Comparison of ENCODE assay signal across 8 cellular contexts in genomic region chr10:86711957-86712708, GRCh38. TPM values are rescaled to one million over a fixed set of nuclear protein-coding genes. Genes with fewer than 3 reads are reported as not detected.
A peak's percentile ranks its signal among the peaks of the same experiment; 100 is the strongest.
DNase-seq lines count a peak whose midpoint lies in the region; ATAC-seq, FAIRE-seq and TF ChIP-seq lines count a peak whose summit lies in the region.

No MANE protein-coding gene starts in this region.

- no peaks in the 10 kb centered on the region for H3K9me3 Mint-ChIP-seq in CD4-positive, CD25-positive, alpha-beta regulatory T cell
- H3K9me3 Mint-ChIP-seq in brain, result no peaks in the 10 kb centered on the region
- no peaks in the 10 kb centered on the region for H3K9me3 Mint-ChIP-seq in stimulated activated effector memory CD8-positive, alpha-beta T cell treated with anti-CD3 and anti-CD28 coated beads, Interleukin-12 subunit alpha, Interleukin-12 subunit beta, amount 100 ng/mL, for 72 hours

- ATAC-seq in CD4-positive, CD25-positive, alpha-beta regulatory T cell (ENCODE audit: low read depth in 2 of 2), result peak in 1 of 2 donors; percentile 1
- ATAC-seq in GM18519 (IDR thresholded peaks at IDR 0.05; ENCODE audit: low FRiP score, unreplicated experiment), result peak; percentile 9
- ATAC-seq in HG02943 (IDR thresholded peaks at IDR 0.05; ENCODE audit: low read depth, unreplicated experiment), result peak; percentile 22
- ATAC-seq in stimulated activated effector memory CD8-positive, alpha-beta T cell treated with anti-CD3 and anti-CD28 coated beads, Interleukin-12 subunit alpha, Interleukin-12 subunit beta, amount 100 ng/mL, for 72 hours, result peak; percentile 9

- no peak for TF ChIP-seq CTCF in brain (conservative IDR thresholded peaks at IDR 0.05)
- TF ChIP-seq CTCF in keratinocyte (optimal IDR thresholded peaks at IDR 0.05 in 1 of 3, IDR thresholded peaks at IDR 0.05 in 1 of 3, conservative IDR thresholded peaks at IDR 0.05 in 1 of 3; ENCODE audit: extremely low read depth in 1 of 3, insufficient read depth in 2 of 3, low read length in 3 of 3), result no peak

- no peaks in the 10 kb centered on the region for H3K36me3 Mint-ChIP-seq in CD4-positive, CD25-positive, alpha-beta regulatory T cell
- no peaks in the 10 kb centered on the region for H3K36me3 Mint-ChIP-seq in brain
- peaks cover 14% of the 10 kb centered on the region for H3K36me3 Mint-ChIP-seq in stimulated activated effector memory CD8-positive, alpha-beta T cell treated with anti-CD3 and anti-CD28 coated beads, Interleukin-12 subunit alpha, Interleukin-12 subunit beta, amount 100 ng/mL, for 72 hours

- no peaks in the 10 kb centered on the region for H3K27me3 Mint-ChIP-seq in CD4-positive, CD25-positive, alpha-beta regulatory T cell
- peaks cover 6% of the 10 kb centered on the region for H3K27me3 Mint-ChIP-seq in brain

- peak overlapping the region; percentile 85 for H3K9ac ChIP-seq in keratinocyte (ENCODE audit: control insufficient read depth, extremely low read depth, insufficient read depth, low read length)

- H3K36me3 ChIP-seq in CD4-positive, CD25-positive, alpha-beta regulatory T cell (ENCODE audit: control insufficient read depth, insufficient read depth, low read length), result no peaks in the 10 kb centered on the region
- no peaks in the 10 kb centered on the region for H3K36me3 ChIP-seq in keratinocyte (ENCODE audit: control insufficient read depth in 2 of 2, extremely low read depth in 1 of 2, insufficient read depth in 2 of 2, low read length in 2 of 2)

- H3K9me3 ChIP-seq in CD4-positive, CD25-positive, alpha-beta regulatory T cell (ENCODE audit: control insufficient read depth in 2 of 2, low read length in 2 of 2), result no peaks in the 10 kb centered on the region
- H3K9me3 ChIP-seq in keratinocyte (ENCODE audit: control insufficient read depth, low read depth, low read length), result no peaks in the 10 kb centered on the region

- H3K27ac ChIP-seq in CD4-positive, CD25-positive, alpha-beta regulatory T cell (ENCODE audit: insufficient read depth, low read length, poor library complexity, severe bottlenecking), result peak overlapping the region; percentile 86
- H3K27ac ChIP-seq in keratinocyte (ENCODE audit: control insufficient read depth, insufficient read depth, low read length), result peak overlapping the region; percentile 68

- no peaks in the 10 kb centered on the region for H4K20me1 ChIP-seq in keratinocyte (ENCODE audit: control insufficient read depth, extremely low read depth, insufficient read depth, low read length)

- H3K27ac Mint-ChIP-seq in CD4-positive, CD25-positive, alpha-beta regulatory T cell, result peak overlapping the region; percentile 85 to 94 (median 91)
- peak overlapping the region; percentile 94 to 97 (median 95) for H3K27ac Mint-ChIP-seq in brain
- H3K27ac Mint-ChIP-seq in stimulated activated effector memory CD8-positive, alpha-beta T cell treated with anti-CD3 and anti-CD28 coated beads, Interleukin-12 subunit alpha, Interleukin-12 subunit beta, amount 100 ng/mL, for 72 hours, result peak overlapping the region; percentile 97

- H3K4me2 ChIP-seq in keratinocyte (ENCODE audit: control insufficient read depth, extremely low read depth, insufficient read depth, low read depth, low read length), result peak overlapping the region; percentile 79

- peak overlapping the region; percentile 62 for H3K4me3 ChIP-seq in CD4-positive, CD25-positive, alpha-beta regulatory T cell (ENCODE audit: low read depth, low read length)
- H3K4me3 ChIP-seq in keratinocyte (ENCODE audit: control insufficient read depth in 2 of 3, extremely low read depth in 1 of 3, insufficient read depth in 2 of 3, low read depth in 1 of 3, low read length in 3 of 3), result peak overlapping the region; percentile 53 to 76 (median 62)

- H2AFZ ChIP-seq in keratinocyte (ENCODE audit: control insufficient read depth, low read length), result peak overlapping the region; percentile 87

- FAIRE-seq in keratinocyte (lab: Jason Lieb, UNC) (no peak), frontal cortex (lab: Jason Lieb, UNC) (no peak)

- no peak for DNase-seq in CD4-positive, CD25-positive, alpha-beta regulatory T cell
- peak; percentile 9 for DNase-seq in NCI-H460 (ENCODE audit: extremely low read depth, low read depth)
- no peak for DNase-seq in keratinocyte (ENCODE audit: low read depth, low spot score)
- DNase-seq in stimulated activated effector memory CD8-positive, alpha-beta T cell treated with anti-CD3 and anti-CD28 coated beads, Interleukin-12 subunit alpha, Interleukin-12 subunit beta, amount 100 ng/mL, for 72 hours (ENCODE audit: low spot score in 2 of 2), result peak in 1 of 2 donors; percentile 81
- DNase-seq in frontal cortex (ENCODE audit: low spot score in 2 of 2), result no peak

- peaks cover 0 to 26% (median 7%) of the 10 kb centered on the region in 4 donors for H3K4me1 Mint-ChIP-seq in CD4-positive, CD25-positive, alpha-beta regulatory T cell
- peaks cover 22% of the 10 kb centered on the region for H3K4me1 Mint-ChIP-seq in brain
- H3K4me1 Mint-ChIP-seq in stimulated activated effector memory CD8-positive, alpha-beta T cell treated with anti-CD3 and anti-CD28 coated beads, Interleukin-12 subunit alpha, Interleukin-12 subunit beta, amount 100 ng/mL, for 72 hours, result peaks cover 25% of the 10 kb centered on the region

- no peaks in the 10 kb centered on the region for H3K27me3 ChIP-seq in CD4-positive, CD25-positive, alpha-beta regulatory T cell (ENCODE audit: control insufficient read depth, insufficient read depth, low read length)
- no peaks in the 10 kb centered on the region for H3K27me3 ChIP-seq in keratinocyte (ENCODE audit: control insufficient read depth, extremely low read depth, insufficient read depth, low read length)

- H3K4me1 ChIP-seq in CD4-positive, CD25-positive, alpha-beta regulatory T cell (ENCODE audit: control insufficient read depth, insufficient read depth, low read length, poor library complexity, severe bottlenecking), result peaks cover 8% of the 10 kb centered on the region
- H3K4me1 ChIP-seq in keratinocyte (ENCODE audit: control insufficient read depth, extremely low read depth, insufficient read depth, low read length), result peaks cover 13% of the 10 kb centered on the region

- dilution Hi-C loops in keratinocyte (cut with MboI; ENCODE audit: extremely low pct_ligation_motif_present, low sequenced_read_pairs), result no loop called here

- no peaks in the 10 kb centered on the region for H3K79me2 ChIP-seq in keratinocyte (ENCODE audit: control insufficient read depth, insufficient read depth, low read length)

- H3K9me1 ChIP-seq in keratinocyte (ENCODE audit: control insufficient read depth, extremely low read depth, insufficient read depth, low read length), result no peaks in the 10 kb centered on the region

- H3K4me3 Mint-ChIP-seq in CD4-positive, CD25-positive, alpha-beta regulatory T cell, result peak overlapping the region; percentile 85 to 93 (median 89)
- H3K4me3 Mint-ChIP-seq in brain, result peak overlapping the region; percentile 84 to 89 (median 88)
- peak overlapping the region; percentile 81 for H3K4me3 Mint-ChIP-seq in stimulated activated effector memory CD8-positive, alpha-beta T cell treated with anti-CD3 and anti-CD28 coated beads, Interleukin-12 subunit alpha, Interleukin-12 subunit beta, amount 100 ng/mL, for 72 hours

RNA-seq across cellular contexts. Expression of gene LDB3, which starts 43.8 kb away (rescaled TPM):
- not detected for total RNA-seq in CD4-positive, CD25-positive, alpha-beta regulatory T cell
- not detected for polyA plus RNA-seq in CD4-positive, CD25-positive, alpha-beta regulatory T cell
- 0.15 and 0.17 TPM in 2 replicates for total RNA-seq in NCI-H460 (2014; rRNA removed; shearing (Covaris generic))
- not detected in 2 replicates for polyA plus RNA-seq in NCI-H460 (2014; cell fraction: nucleus; rRNA removed)
- polyA plus RNA-seq in brain (ENCODE audit: insufficient read depth, low read depth, low replicate concordance), result 14.4 TPM
- polyA plus RNA-seq in keratinocyte, result 0.01 TPM in 2 of 3 replicates, not detected in the other
- polyA plus RNA-seq in keratinocyte (2011; ENCODE audit: low read depth), result 0.07 TPM
- 0.01 TPM in 1 of 2 replicates, not detected in the other for polyA plus RNA-seq in keratinocyte (2011; cell fraction: cytosol; rRNA removed)
- polyA plus RNA-seq in keratinocyte (2011; cell fraction: nucleus; rRNA removed), result not detected in 2 replicates
- polyA plus RNA-seq in keratinocyte (2012; ENCODE audit: low replicate concordance), result 0.03 and 0.04 TPM in 2 replicates
- not detected in 3 replicates for polyA minus RNA-seq in keratinocyte
- polyA minus RNA-seq in keratinocyte (2011; cell fraction: cytosol; rRNA and poly(A)+ RNA removed), result not detected
- not detected in 2 replicates for polyA minus RNA-seq in keratinocyte (2011; cell fraction: nucleus; rRNA and poly(A)+ RNA removed)
- under 0.01 TPM for total RNA-seq in frontal cortex

RNA-seq across cellular contexts. Expression of gene BMPR1A, which starts 44.3 kb away (rescaled TPM):
- total RNA-seq in CD4-positive, CD25-positive, alpha-beta regulatory T cell, result 8.8 TPM
- 1 to 10 TPM; 2.2 to 5.0 (median 3.8) TPM for polyA plus RNA-seq in CD4-positive, CD25-positive, alpha-beta regulatory T cell
- 28.6 and 31.6 TPM in 2 replicates for total RNA-seq in NCI-H460 (2014; rRNA removed; shearing (Covaris generic))
- polyA plus RNA-seq in NCI-H460 (2014; cell fraction: nucleus; rRNA removed), result 11.7 and 16.8 TPM in 2 replicates
- polyA plus RNA-seq in brain (ENCODE audit: insufficient read depth, low read depth, low replicate concordance), result 7.2 TPM
- polyA plus RNA-seq in keratinocyte, result 14.3 to 22.2 TPM (median 21.4 TPM) in 3 replicates
- 7.4 TPM for polyA plus RNA-seq in keratinocyte (2011; ENCODE audit: low read depth)
- polyA plus RNA-seq in keratinocyte (2011; cell fraction: cytosol; rRNA removed), result 8.4 and 17.6 TPM in 2 replicates
- 15.0 and 17.2 TPM in 2 replicates for polyA plus RNA-seq in keratinocyte (2011; cell fraction: nucleus; rRNA removed)
- polyA plus RNA-seq in keratinocyte (2012; ENCODE audit: low replicate concordance), result 8.6 and 12.7 TPM in 2 replicates
- polyA minus RNA-seq in keratinocyte, result 8.4 to 38.8 TPM (median 28.5 TPM) in 3 replicates
- polyA minus RNA-seq in keratinocyte (2011; cell fraction: cytosol; rRNA and poly(A)+ RNA removed), result 15.5 TPM
- polyA minus RNA-seq in keratinocyte (2011; cell fraction: nucleus; rRNA and poly(A)+ RNA removed), result 18.8 and 35.2 TPM in 2 replicates
- total RNA-seq in frontal cortex, result 46.5 TPM

RNA-seq across cellular contexts. Expression of gene OPN4, which starts 57.8 kb away (rescaled TPM):
- total RNA-seq in CD4-positive, CD25-positive, alpha-beta regulatory T cell, result not detected
- polyA plus RNA-seq in CD4-positive, CD25-positive, alpha-beta regulatory T cell, result not detected
- total RNA-seq in NCI-H460 (2014; rRNA removed; shearing (Covaris generic)), result not detected in 2 replicates
- polyA plus RNA-seq in NCI-H460 (2014; cell fraction: nucleus; rRNA removed), result not detected in 2 replicates
- polyA plus RNA-seq in brain (ENCODE audit: insufficient read depth, low read depth, low replicate concordance), result 0.27 TPM
- polyA plus RNA-seq in keratinocyte, result not detected in 3 replicates
- polyA plus RNA-seq in keratinocyte (2011; ENCODE audit: low read depth), result not detected
- polyA plus RNA-seq in keratinocyte (2011; cell fraction: cytosol; rRNA removed), result not detected in 2 replicates
- polyA plus RNA-seq in keratinocyte (2011; cell fraction: nucleus; rRNA removed), result not detected in 2 replicates
- polyA plus RNA-seq in keratinocyte (2012; ENCODE audit: low replicate concordance), result not detected in 2 replicates
- not detected in 3 replicates for polyA minus RNA-seq in keratinocyte
- polyA minus RNA-seq in keratinocyte (2011; cell fraction: cytosol; rRNA and poly(A)+ RNA removed), result not detected
- polyA minus RNA-seq in keratinocyte (2011; cell fraction: nucleus; rRNA and poly(A)+ RNA removed), result not detected in 2 replicates
- not detected for total RNA-seq in frontal cortex
